Comparison of ENCODE assay signal across 14 cellular contexts in the genomic region with DNA sequence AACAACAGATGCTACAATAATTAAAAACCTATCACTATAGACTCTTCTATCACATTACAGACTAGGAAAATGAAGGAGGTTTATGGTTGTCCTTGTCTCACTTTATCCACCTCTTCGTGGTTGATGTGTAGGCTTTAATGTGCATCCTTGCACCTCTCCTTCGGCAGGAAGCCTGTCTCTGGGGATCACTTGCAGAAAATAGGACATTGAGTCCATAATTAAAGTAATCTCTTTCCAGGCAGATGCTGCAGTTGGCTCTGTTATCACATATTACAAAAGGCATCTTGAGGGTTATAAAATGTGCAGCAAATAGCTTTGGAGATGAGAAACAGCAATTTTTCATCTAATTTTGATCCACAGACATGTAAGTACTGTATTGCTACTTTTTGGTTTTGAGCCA.
"Had no signal": no experiment of that assay in that cellular context is flagged by ENCODE, and none has a peak within 500 bp of the region (broad histone marks: within the 10 kb centered on the region; RNA-seq: fewer than 3 reads in every experiment).

No MANE protein-coding gene starts in this region.

- H3K36me3 ChIP-seq: left lung, neutrophil, sigmoid colon, spleen had no signal

- H3K27me3 ChIP-seq: left lung, neutrophil, sigmoid colon, spleen had no signal

- ATAC-seq: esophagus mucosa; left lung; naive thymus-derived CD8-positive, alpha-beta T cell; stimulated activated naive CD8-positive, alpha-beta T cell treated with anti-CD3 and anti-CD28 coated beads, Interleukin-15, amount 100 ng/mL, for 72 hours had no signal

- DNase-seq: activated CD4-positive, alpha-beta T cell treated with anti-CD3 and anti-CD28 coated beads, Interleukin-2, amount 10 ng/mL, durations not matched to agents 7 days and 5 days; activated naive CD4-positive, alpha-beta T cell; activated naive CD8-positive, alpha-beta T cell treated with anti-CD3 and anti-CD28 coated beads, Interleukin-2, amount 10 ng/mL, durations not matched to agents 7 days and 5 days; central memory CD4-positive, alpha-beta T cell; left lung; naive thymus-derived CD8-positive, alpha-beta T cell; sigmoid colon; spleen; stimulated activated naive CD8-positive, alpha-beta T cell treated with anti-CD3 and anti-CD28 coated beads, Interleukin-15, amount 100 ng/mL, for 72 hours had no signal

- H3K27ac ChIP-seq: coronary artery, left lung, neutrophil, parathyroid adenoma, sigmoid colon, spleen had no signal

- H3K4me3 ChIP-seq: coronary artery, left lung, sigmoid colon, spleen had no signal

- FAIRE-seq: keratinocyte had no signal

- H3K9ac ChIP-seq: parathyroid adenoma had no signal

- H3K9me3 ChIP-seq: neutrophil had no signal

- H2AFZ ChIP-seq: parathyroid adenoma had no signal

- H3K79me2 ChIP-seq: parathyroid adenoma had no signal

- H3K4me1 ChIP-seq: left lung, parathyroid adenoma, sigmoid colon, spleen had no signal
